In the genomic region with DNA sequence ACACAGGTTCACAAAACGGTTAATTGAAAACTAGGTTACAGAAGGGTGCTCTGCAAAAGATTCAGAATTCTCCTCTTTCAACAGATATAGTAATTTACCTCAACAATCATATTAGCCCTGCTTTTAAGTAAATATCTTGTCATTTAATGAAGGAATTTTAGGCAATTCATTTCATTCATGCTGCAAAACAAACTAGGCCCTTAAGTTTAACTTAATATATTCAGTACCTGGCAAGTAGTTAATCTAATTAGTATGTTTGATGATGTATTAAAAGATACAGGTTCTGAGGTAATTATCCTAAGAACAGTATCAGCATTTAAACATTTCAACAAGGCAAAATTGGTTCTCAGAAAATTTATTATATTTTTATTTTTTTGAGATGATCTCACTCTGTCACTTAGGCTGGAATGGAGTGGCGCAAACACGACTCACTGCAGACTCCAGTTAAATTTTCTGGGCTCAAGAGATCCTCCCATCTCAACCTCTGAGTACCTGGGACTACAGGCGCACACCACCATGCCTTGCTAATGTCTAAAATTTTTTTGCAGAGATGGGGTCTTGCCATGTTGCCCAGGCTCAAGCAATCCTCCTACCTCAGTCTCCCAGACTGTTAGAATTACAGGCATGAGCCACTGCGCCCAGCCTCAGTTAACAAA, we compare ENCODE assay signal across 1 cellular context.
A peak's percentile ranks its signal among the peaks of the same experiment; 100 is the strongest.
TF ChIP-seq lines count a peak whose summit lies in the region.

No MANE protein-coding gene starts in this region.

TF ChIP-seq in K562, 482 proteins besides CTCF, POLR2A, EP300 and RAD21:
- TF ChIP-seq, protein P1, sequence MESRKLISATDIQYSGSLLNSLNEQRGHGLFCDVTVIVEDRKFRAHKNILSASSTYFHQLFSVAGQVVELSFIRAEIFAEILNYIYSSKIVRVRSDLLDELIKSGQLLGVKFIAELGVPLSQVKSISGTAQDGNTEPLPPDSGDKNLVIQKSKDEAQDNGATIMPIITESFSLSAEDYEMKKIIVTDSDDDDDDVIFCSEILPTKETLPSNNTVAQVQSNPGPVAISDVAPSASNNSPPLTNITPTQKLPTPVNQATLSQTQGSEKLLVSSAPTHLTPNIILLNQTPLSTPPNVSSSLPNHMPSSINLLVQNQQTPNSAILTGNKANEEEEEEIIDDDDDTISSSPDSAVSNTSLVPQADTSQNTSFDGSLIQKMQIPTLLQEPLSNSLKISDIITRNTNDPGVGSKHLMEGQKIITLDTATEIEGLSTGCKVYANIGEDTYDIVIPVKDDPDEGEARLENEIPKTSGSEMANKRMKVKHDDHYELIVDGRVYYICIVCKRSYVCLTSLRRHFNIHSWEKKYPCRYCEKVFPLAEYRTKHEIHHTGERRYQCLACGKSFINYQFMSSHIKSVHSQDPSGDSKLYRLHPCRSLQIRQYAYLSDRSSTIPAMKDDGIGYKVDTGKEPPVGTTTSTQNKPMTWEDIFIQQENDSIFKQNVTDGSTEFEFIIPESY (CRISPR knock-in tag; IDR thresholded peaks at IDR 0.05): peak; percentile 50; the same call in 1 of the 2 replicates
- TF ChIP-seq RBM15 (IDR thresholded peaks at IDR 0.05; ENCODE audit: insufficient read depth, low read length): no peak
- no peak for TF ChIP-seq BRF1 (IDR thresholded peaks at IDR 0.05; ENCODE audit: borderline replicate concordance, extremely low read depth, insufficient read length)
- TF ChIP-seq GABPB2 (CRISPR knock-in tag; conservative IDR thresholded peaks at IDR 0.05): no peak
- TF ChIP-seq MAZ (CRISPR knock-in tag; conservative IDR thresholded peaks at IDR 0.05 in 1 of 2, IDR thresholded peaks at IDR 0.05 in 1 of 2): no peak
- no peak for TF ChIP-seq ARHGAP35 (IDR thresholded peaks at IDR 0.05; ENCODE audit: partially characterized antibody)
- TF ChIP-seq RBM25 (IDR thresholded peaks at IDR 0.05; ENCODE audit: low read depth, low read length, severe bottlenecking): peak; percentile 17
- peak; percentile 58 for TF ChIP-seq ZNF121 (CRISPR knock-in tag; conservative IDR thresholded peaks at IDR 0.05)
- TF ChIP-seq, protein P2, sequence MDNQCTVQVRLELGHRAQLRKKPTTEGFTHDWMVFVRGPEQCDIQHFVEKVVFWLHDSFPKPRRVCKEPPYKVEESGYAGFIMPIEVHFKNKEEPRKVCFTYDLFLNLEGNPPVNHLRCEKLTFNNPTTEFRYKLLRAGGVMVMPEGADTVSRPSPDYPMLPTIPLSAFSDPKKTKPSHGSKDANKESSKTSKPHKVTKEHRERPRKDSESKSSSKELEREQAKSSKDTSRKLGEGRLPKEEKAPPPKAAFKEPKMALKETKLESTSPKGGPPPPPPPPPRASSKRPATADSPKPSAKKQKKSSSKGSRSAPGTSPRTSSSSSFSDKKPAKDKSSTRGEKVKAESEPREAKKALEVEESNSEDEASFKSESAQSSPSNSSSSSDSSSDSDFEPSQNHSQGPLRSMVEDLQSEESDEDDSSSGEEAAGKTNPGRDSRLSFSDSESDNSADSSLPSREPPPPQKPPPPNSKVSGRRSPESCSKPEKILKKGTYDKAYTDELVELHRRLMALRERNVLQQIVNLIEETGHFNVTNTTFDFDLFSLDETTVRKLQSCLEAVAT (IDR thresholded peaks at IDR 0.05): no peak
TF ChIP-seq in K562: peak in this region for 3.
